In genomic region chr11:118917488-118918127, GRCh38 we compare ENCODE assay signal across 8 cellular contexts. TPM values are rescaled to one million over a fixed set of nuclear protein-coding genes. Genes with fewer than 3 reads are reported as not detected.
DNase-seq lines count a peak whose midpoint lies in the region; ATAC-seq, FAIRE-seq and TF ChIP-seq lines count a peak whose summit lies in the region.

No MANE protein-coding gene starts in this region.

- H4K20me1 ChIP-seq in GM12878 (ENCODE audit: control insufficient read depth, insufficient read depth) = no peaks in the 10 kb centered on the region

- TF ChIP-seq POLR2A in GM12878 (IDR thresholded peaks at IDR 0.05; ENCODE audit: low read depth, low read length) = no peak

- POLR2A ChIA-PET in GM12878 (lab: Charles Lee) = no interaction called here

- no peaks in the 10 kb centered on the region for H3K9me3 Mint-ChIP-seq in immature natural killer cell
- H3K9me3 Mint-ChIP-seq in stimulated activated effector memory CD8-positive, alpha-beta T cell treated with anti-CD3 and anti-CD28 coated beads, Interleukin-12 subunit alpha, Interleukin-12 subunit beta, amount 100 ng/mL, for 72 hours = no peaks in the 10 kb centered on the region

- H3K4me3 ChIP-seq in NT2/D1 (ENCODE audit: insufficient read length, low read depth) (peak overlapping the region; percentile 41), GM12878 (no peak overlapping the region)

- 73% methylated on average over 13 of the region's 13 CpGs for WGBS in GM12878 (ENCODE audit: insufficient coverage, insufficient replicate concordance, low lambda C conversion rate, missing lambda C conversion rate)

- no TSS peak for BruUV-seq in GM12878 (replicated peaks; lab: Mats Ljungman, UMichigan)

- in situ Hi-C loops in GM12878 (cut with MboI) = no loop called here

- H3K4me2 ChIP-seq in GM12878 (ENCODE audit: control insufficient read depth, insufficient read depth) = no peak overlapping the region

- H3K4me1 Mint-ChIP-seq in immature natural killer cell = peaks cover 89 to 91% of the 10 kb centered on the region in 2 donors
- peaks cover 93% of the 10 kb centered on the region for H3K4me1 Mint-ChIP-seq in stimulated activated effector memory CD8-positive, alpha-beta T cell treated with anti-CD3 and anti-CD28 coated beads, Interleukin-12 subunit alpha, Interleukin-12 subunit beta, amount 100 ng/mL, for 72 hours

- peaks cover 57% of the 10 kb centered on the region for H3K4me1 ChIP-seq in ES-I3 (ENCODE audit: insufficient read depth, low read length)
- peaks cover 47% of the 10 kb centered on the region for H3K4me1 ChIP-seq in NT2/D1 (ENCODE audit: insufficient read depth, insufficient read length)
- peaks cover 38% of the 10 kb centered on the region for H3K4me1 ChIP-seq in GM12878 (ENCODE audit: control insufficient read depth, insufficient read depth, low read length)

- SMC1A ChIA-PET in GM12878 (lab: Charles Lee; ENCODE audit: uncharacterized antibody, unreplicated experiment) = interaction anchor here (10.3 kb wide), 1 partner anchor 11 kb away, joined by 185 read pairs; the partner anchor contains the start of gene BCL9L

- peak overlapping the region; percentile 41; the same call in 1 of the 2 replicates for H3K9ac ChIP-seq in ES-I3 (ENCODE audit: low read depth, low read length)
- peak overlapping the region; percentile 77 for H3K9ac ChIP-seq in NT2/D1 (ENCODE audit: insufficient read length, low read depth)
- H3K9ac ChIP-seq in GM12878 (ENCODE audit: control insufficient read depth, insufficient read depth, low read length) = no peak overlapping the region

- CTCF ChIA-PET in GM12878 (lab: Yijun Ruan, JAX) = interaction anchor here (0.8 to 1.0 kb wide), 2 partner anchors 10 to 13 kb away, joined by 3 read pairs; no protein-coding TSS in a partner anchor

- H3K36me3 Mint-ChIP-seq in immature natural killer cell = peaks cover 4 to 8% (median 4%) of the 10 kb centered on the region in 3 donors
- peaks cover 14% of the 10 kb centered on the region for H3K36me3 Mint-ChIP-seq in stimulated activated effector memory CD8-positive, alpha-beta T cell treated with anti-CD3 and anti-CD28 coated beads, Interleukin-12 subunit alpha, Interleukin-12 subunit beta, amount 100 ng/mL, for 72 hours

- H3K9me3 ChIP-seq in ES-I3 (ENCODE audit: control insufficient read depth, insufficient read depth, low read length) (no peaks in the 10 kb centered on the region), NT2/D1 (ENCODE audit: insufficient read depth, low read length) (no peaks in the 10 kb centered on the region), GM12878 (replicated peaks; ENCODE audit: control insufficient read depth, insufficient read depth, low read length) (no peaks in the 10 kb centered on the region)

- H3K27ac ChIP-seq in GM12878 (ENCODE audit: control insufficient read depth, insufficient read depth) = no peak overlapping the region

- no peak overlapping the region for H2AFZ ChIP-seq in GM12878 (ENCODE audit: control insufficient read depth, low read depth, low read length)

- no peak for DNase-seq in NT2/D1 (ENCODE audit: low read depth, low spot score)
- DNase-seq in GM12878 (ENCODE audit: low read depth, low spot score) = no peak
- peak; percentile 55 to 61 (median 60) for DNase-seq in immature natural killer cell
- DNase-seq in stimulated activated effector memory CD8-positive, alpha-beta T cell treated with anti-CD3 and anti-CD28 coated beads, Interleukin-12 subunit alpha, Interleukin-12 subunit beta, amount 100 ng/mL, for 72 hours (ENCODE audit: low spot score in 2 of 2) = peak in 1 of 2 donors; percentile 69
- no peak for DNase-seq in NCI-H446 (lab: John Stamatoyannopoulos, UW)
- no peak for DNase-seq in D721Med (ENCODE audit: insufficient read length, low spot score)

- ATAC-seq in GM12878 = no peak
- peak; percentile 58 for ATAC-seq in stimulated activated effector memory CD8-positive, alpha-beta T cell treated with anti-CD3 and anti-CD28 coated beads, Interleukin-12 subunit alpha, Interleukin-12 subunit beta, amount 100 ng/mL, for 72 hours
- no peak for ATAC-seq in HG03025 (IDR thresholded peaks at IDR 0.05; ENCODE audit: low FRiP score, unreplicated experiment)

- FAIRE-seq in GM12878 (lab: Jason Lieb, UNC) (no peak), D721Med (lab: Jason Lieb, UNC) (no peak)

- RAD21 ChIA-PET in GM12878 (lab: Charles Lee; ENCODE audit: unreplicated experiment) = no interaction called here

- H3K4me3 Mint-ChIP-seq in immature natural killer cell = peak overlapping the region; percentile 84 to 99 (median 91)
- H3K4me3 Mint-ChIP-seq in stimulated activated effector memory CD8-positive, alpha-beta T cell treated with anti-CD3 and anti-CD28 coated beads, Interleukin-12 subunit alpha, Interleukin-12 subunit beta, amount 100 ng/mL, for 72 hours = peak overlapping the region; percentile 90

- no peak for TF ChIP-seq EP300 in GM12878 (IDR thresholded peaks at IDR 0.05; ENCODE audit: borderline replicate concordance in 1 of 2, control insufficient read depth in 1 of 2, low read depth in 2 of 2, low read length in 2 of 2)

- intact Hi-C loops in GM12878 (cut with micrococcal nuclease; ENCODE audit: unreplicated experiment) = no loop called here

- H3K36me3 ChIP-seq in ES-I3 (ENCODE audit: insufficient read depth, low read length) (no peaks in the 10 kb centered on the region), NT2/D1 (ENCODE audit: insufficient read depth, insufficient read length, low read length) (peaks cover 12% of the 10 kb centered on the region), GM12878 (ENCODE audit: control insufficient read depth in 2 of 2, insufficient read depth in 2 of 2, low read length in 1 of 2) (no peaks in the 10 kb centered on the region)

- no peak for TF ChIP-seq CTCF in GM12878 (IDR thresholded peaks at IDR 0.05 in 2 of 3, conservative IDR thresholded peaks at IDR 0.05 in 1 of 3; ENCODE audit: control insufficient read depth in 2 of 3, extremely low read depth in 1 of 3, insufficient read depth in 1 of 3, low read depth in 3 of 3, low read length in 3 of 3)
- no peak for TF ChIP-seq CTCF in D721Med (IDR thresholded peaks at IDR 0.05; ENCODE audit: insufficient read depth, missing control alignments)

- peaks cover 23 to 37% (median 31%) of the 10 kb centered on the region in 3 donors for H3K27me3 Mint-ChIP-seq in immature natural killer cell (ENCODE audit: low read depth in 3 of 3)

- H3K27me3 ChIP-seq in NT2/D1 (ENCODE audit: insufficient read depth, insufficient read length) = no peaks in the 10 kb centered on the region
- no peaks in the 10 kb centered on the region for H3K27me3 ChIP-seq in GM12878 (replicated peaks in 1 of 2; ENCODE audit: control insufficient read depth in 2 of 2, insufficient read depth in 2 of 2, low read length in 1 of 2)

- peak overlapping the region; percentile 99 to 100 (median 100) for H3K27ac Mint-ChIP-seq in immature natural killer cell
- H3K27ac Mint-ChIP-seq in stimulated activated effector memory CD8-positive, alpha-beta T cell treated with anti-CD3 and anti-CD28 coated beads, Interleukin-12 subunit alpha, Interleukin-12 subunit beta, amount 100 ng/mL, for 72 hours = peak overlapping the region; percentile 94

- H3K79me2 ChIP-seq in GM12878 (ENCODE audit: control insufficient read depth, insufficient read depth, low read length) = peaks cover 15% of the 10 kb centered on the region

- TF ChIP-seq RAD21 in GM12878 (IDR thresholded peaks at IDR 0.05; ENCODE audit: insufficient read depth, low read depth, low read length) = no peak

RNA-seq across cellular contexts. Expression of gene BCL9L, which starts 8.1 kb away (rescaled TPM):
- total RNA-seq in GM12878 (2013; cell fraction: nucleolus; rRNA removed) = 9.2 and 11.3 TPM in 2 replicates
- 1.5 and 1.9 TPM in 2 replicates for total RNA-seq in GM12878 (2014; rRNA removed)
- total RNA-seq in GM12878 (2014; rRNA removed; fragmentation: Illumina TruSeq; extraction: Trizol) = 0.92 and 1.9 TPM in 2 replicates
- total RNA-seq in GM12878 (2021) = 15.9 and 18.4 TPM in 2 replicates
- 2.2 TPM for polyA plus RNA-seq in GM12878 (2011; ENCODE audit: low read depth)
- 0.67 and 0.84 TPM in 2 replicates for polyA plus RNA-seq in GM12878 (2011; rRNA removed)
- 0.78 and 1.1 TPM in 2 replicates for polyA plus RNA-seq in GM12878 (2011; cell fraction: cytosol; rRNA removed)
- polyA plus RNA-seq in GM12878 (2011; cell fraction: nucleus; rRNA removed) = 4.7 and 6.3 TPM in 2 replicates
- 8.6 and 8.9 TPM in 2 replicates for polyA plus RNA-seq in GM12878 (2012)
- 1.1 and 6.0 TPM in 2 replicates for polyA plus RNA-seq in GM12878 (2014; fragmentation: Illumina TruSeq; extraction: Trizol)
- polyA plus RNA-seq in GM12878 (2014; fragmentation: Nextera tagmentation; extraction: Ambion mirVana) = under 1 TPM; 0.04 to 0.11 TPM
- 6.1 and 8.0 TPM in 2 replicates for polyA plus RNA-seq in GM12878 (2014; rRNA removed)
- polyA plus RNA-seq in GM12878 (2016; fragmentation: Nextera tagmentation; extraction: Ambion mirVana) = under 1 TPM; 0.53 to 0.87 TPM
- polyA minus RNA-seq in GM12878 (2011; rRNA and poly(A)+ RNA removed) = 0.59 and 3.8 TPM in 2 replicates
- 3.3 and 4.4 TPM in 2 replicates for polyA minus RNA-seq in GM12878 (2011; cell fraction: cytosol; rRNA and poly(A)+ RNA removed)
- polyA minus RNA-seq in GM12878 (2011; cell fraction: nucleus; rRNA and poly(A)+ RNA removed) = 3.7 and 7.4 TPM in 2 replicates
- 10 to 100 TPM in 1 of 3 donors, 1 to 10 TPM in 1, not detected in 1; 2.2 to 10.5 TPM for polyA plus RNA-seq in immature natural killer cell

RNA-seq across cellular contexts. Expression of gene CXCR5, which starts 33.9 kb away (rescaled TPM):
- total RNA-seq in GM12878 (2013; cell fraction: nucleolus; rRNA removed) = 2.3 and 2.7 TPM in 2 replicates
- total RNA-seq in GM12878 (2014; rRNA removed) (0.27 and 0.56 TPM in 2 replicates), GM12878 (2014; rRNA removed; fragmentation: Illumina TruSeq; extraction: Trizol) (0.18 and 0.22 TPM in 2 replicates), GM12878 (2021) (0.44 and 0.45 TPM in 2 replicates)
- 1.7 TPM for polyA plus RNA-seq in GM12878 (2011; ENCODE audit: low read depth)
- polyA plus RNA-seq in GM12878 (2011; rRNA removed) (0.10 and 0.14 TPM in 2 replicates), GM12878 (2014; fragmentation: Illumina TruSeq; extraction: Trizol) (0.06 and 0.15 TPM in 2 replicates), GM12878 (2014; fragmentation: Nextera tagmentation; extraction: Ambion mirVana) (under 1 TPM; 0.03 to 0.11 TPM), GM12878 (2014; rRNA removed) (0.15 and 0.28 TPM in 2 replicates), GM12878 (2016; fragmentation: Nextera tagmentation; extraction: Ambion mirVana) (under 1 TPM; 0.44 to 0.63 TPM), immature natural killer cell (under 1 TPM in 2 of 3 donors, not detected in 1; 0.05 to 0.30 TPM)
- 0.36 and 0.43 TPM in 2 replicates for polyA plus RNA-seq in GM12878 (2011; cell fraction: cytosol; rRNA removed)
- 0.38 and 0.45 TPM in 2 replicates for polyA plus RNA-seq in GM12878 (2011; cell fraction: nucleus; rRNA removed)
- polyA plus RNA-seq in GM12878 (2012) = 3.2 and 3.5 TPM in 2 replicates
- polyA minus RNA-seq in GM12878 (2011; rRNA and poly(A)+ RNA removed) = 0.59 and 0.88 TPM in 2 replicates
- 0.21 TPM in 1 of 2 replicates, not detected in the other for polyA minus RNA-seq in GM12878 (2011; cell fraction: cytosol; rRNA and poly(A)+ RNA removed)
- 0.36 and 0.38 TPM in 2 replicates for polyA minus RNA-seq in GM12878 (2011; cell fraction: nucleus; rRNA and poly(A)+ RNA removed)

RNA-seq across cellular contexts. Expression of gene UPK2, which starts 38.5 kb away (rescaled TPM):
- 0.64 and 1.3 TPM in 2 replicates for total RNA-seq in GM12878 (2013; cell fraction: nucleolus; rRNA removed)
- total RNA-seq in GM12878 (2014; rRNA removed) (not detected in 2 replicates), GM12878 (2014; rRNA removed; fragmentation: Illumina TruSeq; extraction: Trizol) (not detected in 2 replicates), GM12878 (2021) (0.31 TPM in 1 of 2 replicates, not detected in the other)
- polyA plus RNA-seq in GM12878 (2011; ENCODE audit: low read depth) = 0.46 TPM
- polyA plus RNA-seq in GM12878 (2011; rRNA removed) (0.37 and 1.0 TPM in 2 replicates), GM12878 (2014; fragmentation: Illumina TruSeq; extraction: Trizol) (0.07 TPM in 1 of 2 replicates, not detected in the other), GM12878 (2014; fragmentation: Nextera tagmentation; extraction: Ambion mirVana) (not detected), GM12878 (2014; rRNA removed) (0.20 TPM in 1 of 2 replicates, not detected in the other), GM12878 (2016; fragmentation: Nextera tagmentation; extraction: Ambion mirVana) (not detected), immature natural killer cell (1 to 10 TPM in 1 of 3 donors, under 1 TPM in 1, not detected in 1; 0.81 to 1.4 TPM)
- 1.5 and 2.7 TPM in 2 replicates for polyA plus RNA-seq in GM12878 (2011; cell fraction: cytosol; rRNA removed)
- polyA plus RNA-seq in GM12878 (2011; cell fraction: nucleus; rRNA removed) = 1.7 and 2.6 TPM in 2 replicates
- 1.0 and 1.8 TPM in 2 replicates for polyA plus RNA-seq in GM12878 (2012)
- polyA minus RNA-seq in GM12878 (2011; rRNA and poly(A)+ RNA removed) = 0.73 and 1.4 TPM in 2 replicates
- not detected in 2 replicates for polyA minus RNA-seq in GM12878 (2011; cell fraction: cytosol; rRNA and poly(A)+ RNA removed)
- polyA minus RNA-seq in GM12878 (2011; cell fraction: nucleus; rRNA and poly(A)+ RNA removed) = 0.24 TPM in 1 of 2 replicates, not detected in the other

RNA-seq across cellular contexts. Expression of gene FOXR1, which starts 54.0 kb away (rescaled TPM):
- total RNA-seq in GM12878 (2013; cell fraction: nucleolus; rRNA removed) = not detected in 2 replicates
- total RNA-seq in GM12878 (2014; rRNA removed) (not detected in 2 replicates), GM12878 (2014; rRNA removed; fragmentation: Illumina TruSeq; extraction: Trizol) (not detected in 2 replicates), GM12878 (2021) (not detected in 2 replicates)
- polyA plus RNA-seq in GM12878 (2011; ENCODE audit: low read depth) = not detected
- polyA plus RNA-seq in GM12878 (2011; rRNA removed) (not detected in 2 replicates), GM12878 (2014; fragmentation: Illumina TruSeq; extraction: Trizol) (not detected in 2 replicates), GM12878 (2014; fragmentation: Nextera tagmentation; extraction: Ambion mirVana) (not detected), GM12878 (2014; rRNA removed) (not detected in 2 replicates), GM12878 (2016; fragmentation: Nextera tagmentation; extraction: Ambion mirVana) (not detected), immature natural killer cell (not detected)
- polyA plus RNA-seq in GM12878 (2011; cell fraction: cytosol; rRNA removed) = not detected in 2 replicates
- polyA plus RNA-seq in GM12878 (2011; cell fraction: nucleus; rRNA removed) = not detected in 2 replicates
- not detected in 2 replicates for polyA plus RNA-seq in GM12878 (2012)
- polyA minus RNA-seq in GM12878 (2011; rRNA and poly(A)+ RNA removed) = not detected in 2 replicates
- polyA minus RNA-seq in GM12878 (2011; cell fraction: cytosol; rRNA and poly(A)+ RNA removed) = not detected in 2 replicates
- polyA minus RNA-seq in GM12878 (2011; cell fraction: nucleus; rRNA and poly(A)+ RNA removed) = not detected in 2 replicates

Comparison
In these comparisons a context has a peak if more than half of its experiments do, and no peak if none do; other contexts are left out.
1. DNase-seq: peak in immature natural killer cell (3 of 3); none in NT2/D1 (single experiment), GM12878 (single experiment), NCI-H446 (0 of 2) and D721Med (single experiment).